In genomic region chr7:146090023-146090645, GRCh38 we compare ENCODE assay signal across 8 cellular contexts. TPM values are rescaled to one million over a fixed set of nuclear protein-coding genes. Genes with fewer than 3 reads are reported as not detected.
DNase-seq lines count a peak whose midpoint lies in the region; ATAC-seq and TF ChIP-seq lines count a peak whose summit lies in the region.

No MANE protein-coding gene starts in this region.

- H3K27ac Mint-ChIP-seq in nephron: no peak overlapping the region

- no peak overlapping the region for H3K4me3 ChIP-seq in coronary artery

- no peaks in the 10 kb centered on the region for H3K36me3 Mint-ChIP-seq in nephron (ENCODE audit: low read depth)

- H3K9me3 Mint-ChIP-seq in nephron: no peaks in the 10 kb centered on the region

- peak; percentile 79 for ATAC-seq in HG03460 (IDR thresholded peaks at IDR 0.05; ENCODE audit: unreplicated experiment)

- DNase-seq in Daoy (ENCODE audit: low read depth) (peak; percentile 6), GM20000 (ENCODE audit: low spot score) (peak; percentile 34), NCI-H69 (lab: John Stamatoyannopoulos, UW) (peak; percentile 77), coronary artery (ENCODE audit: low spot score) (no peak)
- DNase-seq in stimulated activated CD4-positive, alpha-beta T cell treated with anti-CD3 and anti-CD28 coated beads, Interleukin-4, amount 100 ng/mL, for 1 hour: no peak
- DNase-seq in activated CD4-positive, alpha-beta T cell treated with anti-CD3 and anti-CD28 coated beads, Interleukin-2, amount 50 U/mL, for 4 hours: no peak

- no peaks in the 10 kb centered on the region for H3K4me1 Mint-ChIP-seq in nephron

- H3K4me3 Mint-ChIP-seq in nephron: no peak overlapping the region

- peak; percentile 44 for TF ChIP-seq CTCF in GM20000 (IDR thresholded peaks at IDR 0.05; ENCODE audit: extremely low read depth, missing control alignments)
- peak; percentile 39 for TF ChIP-seq CTCF in coronary artery (IDR thresholded peaks at IDR 0.05)
- TF ChIP-seq CTCF in nephron (IDR thresholded peaks at IDR 0.05; ENCODE audit: unreplicated experiment in 3 of 3): peak; percentile 77 to 87 (median 79)

- H3K27me3 Mint-ChIP-seq in nephron (ENCODE audit: low read depth): no peaks in the 10 kb centered on the region

- no peak overlapping the region for H3K27ac ChIP-seq in coronary artery

RNA-seq across cellular contexts. Expression of gene CNTNAP2, which starts 26.5 kb away (rescaled TPM):
- 6.2 and 6.4 TPM in 2 replicates for total RNA-seq in Daoy (2014; rRNA removed; shearing (Covaris generic))

Comparison
In these comparisons a context has a peak if more than half of its experiments do, and no peak if none do; other contexts are left out.
1. DNase-seq: peak in Daoy (single experiment), GM20000 (single experiment) and NCI-H69 (single experiment); none in coronary artery (single experiment), stimulated activated CD4-positive, alpha-beta T cell treated with anti-CD3 and anti-CD28 coated beads, Interleukin-4, amount 100 ng/mL, for 1 hour (single experiment) and activated CD4-positive, alpha-beta T cell treated with anti-CD3 and anti-CD28 coated beads, Interleukin-2, amount 50 U/mL, for 4 hours (0 of 2).
2. Peak in every context shown above with its lines, with median percentiles within 50 percentile points of each other: CTCF ChIP-seq.